1 cellular context compared by ENCODE assay signal in the genomic region with DNA sequence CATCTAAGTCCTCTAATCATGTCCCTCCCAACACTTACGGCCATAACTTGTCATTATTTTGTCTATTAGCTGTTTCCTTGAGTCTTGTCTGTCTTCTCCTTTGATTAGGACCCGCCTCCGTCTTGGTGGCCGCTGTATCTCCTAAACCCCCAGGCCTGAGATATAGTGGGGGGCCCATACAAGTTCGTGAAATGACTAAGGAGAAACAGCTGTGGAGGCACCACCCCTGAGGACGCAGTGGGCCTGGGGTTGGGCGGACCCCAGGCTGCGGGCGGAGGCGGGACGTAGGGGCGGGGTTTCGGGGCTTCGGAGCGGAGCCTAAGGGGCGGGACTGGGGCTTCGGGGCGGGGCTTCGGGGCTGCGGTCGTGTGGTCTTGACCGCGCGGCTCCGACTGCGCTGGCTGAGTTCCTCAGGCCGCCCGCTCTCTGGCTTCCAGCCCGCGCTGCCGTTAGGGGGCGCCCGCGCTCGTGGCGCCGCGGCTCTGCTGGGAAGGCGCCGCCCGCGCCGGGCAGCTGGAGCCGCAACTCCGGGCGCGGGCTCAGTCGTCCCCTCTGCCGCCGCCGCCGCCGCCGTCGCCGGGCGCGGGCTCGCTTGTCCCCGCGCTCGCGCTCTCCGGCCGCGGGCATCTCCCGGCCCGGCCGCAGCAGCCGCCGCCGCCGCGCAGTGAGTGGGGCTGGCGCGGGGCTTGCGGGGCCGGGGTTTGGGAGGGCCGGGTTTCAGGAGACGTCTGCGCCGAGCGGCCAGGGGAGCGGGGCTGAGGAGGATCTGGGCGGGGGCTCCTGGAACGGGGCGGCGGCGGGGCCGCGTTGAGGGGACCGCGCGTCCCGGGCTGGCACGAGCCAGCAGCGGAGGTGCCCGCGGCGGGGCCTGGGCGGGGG.
TF ChIP-seq lines count a peak whose summit lies in the region.

Gene KCTD6, plus strand, starts transcription at position 591 of the 879 bp plus-strand sequence. CDS start 6,660 bp downstream, outside the sequence.

TF ChIP-seq in GM12878, 131 proteins besides CTCF, POLR2A, EP300 and RAD21 (continued from another document):
- TF ChIP-seq, protein P1, sequence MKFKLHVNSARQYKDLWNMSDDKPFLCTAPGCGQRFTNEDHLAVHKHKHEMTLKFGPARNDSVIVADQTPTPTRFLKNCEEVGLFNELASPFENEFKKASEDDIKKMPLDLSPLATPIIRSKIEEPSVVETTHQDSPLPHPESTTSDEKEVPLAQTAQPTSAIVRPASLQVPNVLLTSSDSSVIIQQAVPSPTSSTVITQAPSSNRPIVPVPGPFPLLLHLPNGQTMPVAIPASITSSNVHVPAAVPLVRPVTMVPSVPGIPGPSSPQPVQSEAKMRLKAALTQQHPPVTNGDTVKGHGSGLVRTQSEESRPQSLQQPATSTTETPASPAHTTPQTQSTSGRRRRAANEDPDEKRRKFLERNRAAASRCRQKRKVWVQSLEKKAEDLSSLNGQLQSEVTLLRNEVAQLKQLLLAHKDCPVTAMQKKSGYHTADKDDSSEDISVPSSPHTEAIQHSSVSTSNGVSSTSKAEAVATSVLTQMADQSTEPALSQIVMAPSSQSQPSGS (IDR thresholded peaks at IDR 0.05; ENCODE audit: low read length): no peak
- TF ChIP-seq, protein P2, sequence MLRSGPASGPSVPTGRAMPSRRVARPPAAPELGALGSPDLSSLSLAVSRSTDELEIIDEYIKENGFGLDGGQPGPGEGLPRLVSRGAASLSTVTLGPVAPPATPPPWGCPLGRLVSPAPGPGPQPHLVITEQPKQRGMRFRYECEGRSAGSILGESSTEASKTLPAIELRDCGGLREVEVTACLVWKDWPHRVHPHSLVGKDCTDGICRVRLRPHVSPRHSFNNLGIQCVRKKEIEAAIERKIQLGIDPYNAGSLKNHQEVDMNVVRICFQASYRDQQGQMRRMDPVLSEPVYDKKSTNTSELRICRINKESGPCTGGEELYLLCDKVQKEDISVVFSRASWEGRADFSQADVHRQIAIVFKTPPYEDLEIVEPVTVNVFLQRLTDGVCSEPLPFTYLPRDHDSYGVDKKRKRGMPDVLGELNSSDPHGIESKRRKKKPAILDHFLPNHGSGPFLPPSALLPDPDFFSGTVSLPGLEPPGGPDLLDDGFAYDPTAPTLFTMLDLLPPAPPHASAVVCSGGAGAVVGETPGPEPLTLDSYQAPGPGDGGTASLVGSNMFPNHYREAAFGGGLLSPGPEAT (IDR thresholded peaks at IDR 0.05; ENCODE audit: low read depth): no peak
- TF ChIP-seq MEF2B (IDR thresholded peaks at IDR 0.05; ENCODE audit: partially characterized antibody, poor library complexity, severe bottlenecking): no peak
- 0 out of 2 replicates have a peak, but pooled peaks have one; percentile 26 for TF ChIP-seq DPF2 (IDR thresholded peaks at IDR 0.05)
- peak; percentile 42 for TF ChIP-seq RELA (IDR thresholded peaks at IDR 0.05; ENCODE audit: borderline replicate concordance, partially characterized antibody)
- peak; percentile 55 for TF ChIP-seq NR2F1 (conservative IDR thresholded peaks at IDR 0.05)
- TF ChIP-seq ZSCAN29 (IDR thresholded peaks at IDR 0.05): peak; percentile 25; the same call in 1 of the 2 replicates
- no peak for TF ChIP-seq SKIL (IDR thresholded peaks at IDR 0.05; ENCODE audit: low read depth, poor library complexity, severe bottlenecking)
- TF ChIP-seq IKZF2 (IDR thresholded peaks at IDR 0.05): no peak
- peak; percentile 80; the same call in 1 of the 2 replicates for TF ChIP-seq TCF3 (IDR thresholded peaks at IDR 0.05; ENCODE audit: borderline replicate concordance, insufficient read depth, low read depth, low read length)
- peak; percentile 90 for TF ChIP-seq IKZF1 (conservative IDR thresholded peaks at IDR 0.05)
- TF ChIP-seq BCL3 (IDR thresholded peaks at IDR 0.05; ENCODE audit: borderline replicate concordance, insufficient read depth, low read depth, low read length, poor library complexity, severe bottlenecking): peak; percentile 22
- 0 out of 2 replicates have a peak, but pooled peaks have one; percentile 55 for TF ChIP-seq BACH1 (IDR thresholded peaks at IDR 0.05; ENCODE audit: borderline replicate concordance)
- no peak for TF ChIP-seq HDGF (IDR thresholded peaks at IDR 0.05)
- TF ChIP-seq TCF12 (IDR thresholded peaks at IDR 0.05; ENCODE audit: low read depth, low read length): peak; percentile 87
- TF ChIP-seq CBX5 (IDR thresholded peaks at IDR 0.05; ENCODE audit: low read depth): peak; percentile 53; the same call in 1 of the 2 replicates
- peak; percentile 54; the same call in 1 of the 2 replicates for TF ChIP-seq GATAD2B (conservative IDR thresholded peaks at IDR 0.05; ENCODE audit: low read depth)
- 0 out of 2 replicates have a peak, but pooled peaks have one; percentile 5 for TF ChIP-seq NRF1 (conservative IDR thresholded peaks at IDR 0.05; ENCODE audit: low read depth, low read length)
- 0 out of 2 replicates have a peak, but pooled peaks have one; percentile 52 for TF ChIP-seq RCOR1 (conservative IDR thresholded peaks at IDR 0.05; ENCODE audit: low read depth, low read length)
- TF ChIP-seq ZNF687 (IDR thresholded peaks at IDR 0.05): no peak
- peak; percentile 70; the same call in 1 of the 2 replicates for TF ChIP-seq LARP7 (IDR thresholded peaks at IDR 0.05)
- peak in 1 of 2 experiments; percentile 78; a peak in 2 of 4 replicates for TF ChIP-seq BHLHE40 (IDR thresholded peaks at IDR 0.05; ENCODE audit: borderline replicate concordance in 1 of 2, low read depth in 2 of 2, low read length in 1 of 2)
- peak; percentile 31; the same call in 1 of the 2 replicates for TF ChIP-seq JUNB (IDR thresholded peaks at IDR 0.05)
- peak; percentile 16; the same call in 1 of the 2 replicates for TF ChIP-seq SPI1 (IDR thresholded peaks at IDR 0.05; ENCODE audit: borderline replicate concordance, insufficient read depth, low read depth, low read length)
- TF ChIP-seq ZNF24 (IDR thresholded peaks at IDR 0.05): 0 out of 2 replicates have a peak, but pooled peaks have one; percentile 61
- TF ChIP-seq YY1 (IDR thresholded peaks at IDR 0.05; ENCODE audit: low read depth, low read length): peak; percentile 84
- TF ChIP-seq EGR1 (IDR thresholded peaks at IDR 0.05; ENCODE audit: borderline replicate concordance in 1 of 2, low read depth in 2 of 2, low read length in 2 of 2): peak in 1 of 2 experiments; percentile 63; a peak in 2 of 3 replicates
- TF ChIP-seq, protein P3, sequence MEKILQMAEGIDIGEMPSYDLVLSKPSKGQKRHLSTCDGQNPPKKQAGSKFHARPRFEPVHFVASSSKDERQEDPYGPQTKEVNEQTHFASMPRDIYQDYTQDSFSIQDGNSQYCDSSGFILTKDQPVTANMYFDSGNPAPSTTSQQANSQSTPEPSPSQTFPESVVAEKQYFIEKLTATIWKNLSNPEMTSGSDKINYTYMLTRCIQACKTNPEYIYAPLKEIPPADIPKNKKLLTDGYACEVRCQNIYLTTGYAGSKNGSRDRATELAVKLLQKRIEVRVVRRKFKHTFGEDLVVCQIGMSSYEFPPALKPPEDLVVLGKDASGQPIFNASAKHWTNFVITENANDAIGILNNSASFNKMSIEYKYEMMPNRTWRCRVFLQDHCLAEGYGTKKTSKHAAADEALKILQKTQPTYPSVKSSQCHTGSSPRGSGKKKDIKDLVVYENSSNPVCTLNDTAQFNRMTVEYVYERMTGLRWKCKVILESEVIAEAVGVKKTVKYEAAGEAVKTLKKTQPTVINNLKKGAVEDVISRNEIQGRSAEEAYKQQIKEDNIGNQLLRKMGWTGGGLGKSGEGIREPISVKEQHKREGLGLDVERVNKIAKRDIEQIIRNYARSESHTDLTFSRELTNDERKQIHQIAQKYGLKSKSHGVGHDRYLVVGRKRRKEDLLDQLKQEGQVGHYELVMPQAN (conservative IDR thresholded peaks at IDR 0.05): peak; percentile 60; the same call in 1 of the 2 replicates
